Comparison of ENCODE assay signal across 26 cellular contexts in genomic region chr4:6230827-6231662, GRCh38. TPM values are rescaled to one million over a fixed set of nuclear protein-coding genes. Genes with fewer than 3 reads are reported as not detected.
"Had no signal": no experiment of that assay in that cellular context is flagged by ENCODE, and none has a peak within 500 bp of the region (broad histone marks: within the 10 kb centered on the region; RNA-seq: fewer than 3 reads in every experiment).

No MANE protein-coding gene starts in this region.

- H3K9ac ChIP-seq: neural progenitor cell had no signal

- ATAC-seq: activated naive CD8-positive, alpha-beta T cell treated with anti-CD3 and anti-CD28 coated beads, Interleukin-2, amount 50 U/mL, for 24 hours; body of pancreas; effector memory CD8-positive, alpha-beta T cell; naive thymus-derived CD8-positive, alpha-beta T cell; psoas muscle; stimulated activated effector memory CD8-positive, alpha-beta T cell treated with anti-CD3 and anti-CD28 coated beads, Interleukin-12 subunit alpha, Interleukin-12 subunit beta, amount 100 ng/mL, for 72 hours; T-helper 17 cell had no signal

- H3K27ac Mint-ChIP-seq: activated CD4-positive, alpha-beta memory T cell treated with anti-CD3 and anti-CD28 coated beads for 36 hours; activated naive CD8-positive, alpha-beta T cell treated with anti-CD3 and anti-CD28 coated beads, Interleukin-2, amount 50 U/mL, for 24 hours; effector memory CD8-positive, alpha-beta T cell; mesothelial cell of epicardium; neural progenitor cell; stimulated activated effector memory CD8-positive, alpha-beta T cell treated with anti-CD3 and anti-CD28 coated beads, Interleukin-12 subunit alpha, Interleukin-12 subunit beta, amount 100 ng/mL, for 72 hours; T-helper 17 cell had no signal

- H3K4me2 ChIP-seq: hepatocyte, neural progenitor cell had no signal

- H3K36me3 ChIP-seq: esophagus muscularis mucosa, left ventricle myocardium inferior, neural progenitor cell, right atrium auricular region had no signal

- H3K9me3 ChIP-seq: body of pancreas, esophagus muscularis mucosa, left ventricle myocardium inferior, psoas muscle, right atrium auricular region had no signal

- DNase-seq: activated CD4-positive, alpha-beta memory T cell treated with anti-CD3 and anti-CD28 coated beads for 36 hours; activated CD4-positive, alpha-beta T cell treated with anti-CD3 and anti-CD28 coated beads for 48 hours; activated effector memory CD4-positive, alpha-beta T cell treated with anti-CD3 and anti-CD28 coated beads, Interleukin-2, amount 50 U/mL, for 16 hours; activated naive CD4-positive, alpha-beta T cell treated with anti-CD3 and anti-CD28 coated beads, Interleukin-2, amount 50 U/mL, for 16 hours; activated naive CD8-positive, alpha-beta T cell treated with anti-CD3 and anti-CD28 coated beads, Interleukin-2, amount 50 U/mL, for 24 hours; activated T-cell treated with anti-CD3 and anti-CD28 coated beads for 4 hours; body of pancreas; central memory CD4-positive, alpha-beta T cell; effector memory CD8-positive, alpha-beta T cell; glutamatergic neuron; left ventricle myocardium inferior; mammary epithelial cell; naive thymus-derived CD8-positive, alpha-beta T cell; psoas muscle; small intestine; stimulated activated CD4-positive, alpha-beta T cell treated with anti-CD3 and anti-CD28 coated beads, Interleukin-2, amount 100 ng/mL, for 24 hours; SW 1271; T-helper 17 cell had no signal

- H3K9me3 Mint-ChIP-seq: activated CD4-positive, alpha-beta memory T cell treated with anti-CD3 and anti-CD28 coated beads for 36 hours; activated naive CD8-positive, alpha-beta T cell treated with anti-CD3 and anti-CD28 coated beads, Interleukin-2, amount 50 U/mL, for 24 hours; effector memory CD8-positive, alpha-beta T cell; mesothelial cell of epicardium; naive thymus-derived CD8-positive, alpha-beta T cell; neural progenitor cell; stimulated activated effector memory CD8-positive, alpha-beta T cell treated with anti-CD3 and anti-CD28 coated beads, Interleukin-12 subunit alpha, Interleukin-12 subunit beta, amount 100 ng/mL, for 72 hours had no signal

- H3K79me2 ChIP-seq: hepatocyte had no signal

- H3K4me1 ChIP-seq: body of pancreas, esophagus muscularis mucosa, left ventricle myocardium inferior, neural progenitor cell, psoas muscle, right atrium auricular region had no signal

- H2AFZ ChIP-seq: hepatocyte, neural progenitor cell had no signal

- H3K27ac ChIP-seq: body of pancreas, dorsolateral prefrontal cortex, esophagus muscularis mucosa, hepatocyte, left ventricle myocardium inferior, neural progenitor cell, psoas muscle, right atrium auricular region had no signal

- H3K4me3 ChIP-seq: body of pancreas, dorsolateral prefrontal cortex, esophagus muscularis mucosa, hepatocyte, left ventricle myocardium inferior, neural progenitor cell, psoas muscle, right atrium auricular region had no signal

- H3K36me3 Mint-ChIP-seq: activated CD4-positive, alpha-beta memory T cell treated with anti-CD3 and anti-CD28 coated beads for 36 hours; mesothelial cell of epicardium; naive thymus-derived CD8-positive, alpha-beta T cell; neural progenitor cell; stimulated activated effector memory CD8-positive, alpha-beta T cell treated with anti-CD3 and anti-CD28 coated beads, Interleukin-12 subunit alpha, Interleukin-12 subunit beta, amount 100 ng/mL, for 72 hours had no signal

- H3K4me3 Mint-ChIP-seq: activated CD4-positive, alpha-beta memory T cell treated with anti-CD3 and anti-CD28 coated beads for 36 hours; activated naive CD8-positive, alpha-beta T cell treated with anti-CD3 and anti-CD28 coated beads, Interleukin-2, amount 50 U/mL, for 24 hours; effector memory CD8-positive, alpha-beta T cell; mesothelial cell of epicardium; naive thymus-derived CD8-positive, alpha-beta T cell; neural progenitor cell; stimulated activated effector memory CD8-positive, alpha-beta T cell treated with anti-CD3 and anti-CD28 coated beads, Interleukin-12 subunit alpha, Interleukin-12 subunit beta, amount 100 ng/mL, for 72 hours; T-helper 17 cell had no signal

- H3K4me1 Mint-ChIP-seq: activated naive CD8-positive, alpha-beta T cell treated with anti-CD3 and anti-CD28 coated beads, Interleukin-2, amount 50 U/mL, for 24 hours; mesothelial cell of epicardium; naive thymus-derived CD8-positive, alpha-beta T cell; T-helper 17 cell had no signal

- H3K27me3 ChIP-seq: body of pancreas, dorsolateral prefrontal cortex, hepatocyte, neural progenitor cell, right atrium auricular region had no signal

RNA-seq across cellular contexts. Expression of gene JAKMIP1, which starts 30.7 kb away (rescaled TPM):
- total RNA-seq: hepatocyte, left ventricle myocardium inferior, mammary epithelial cell, mesothelial cell of epicardium, osteoblast, psoas muscle had no signal
- polyA plus RNA-seq: hepatocyte, mammary epithelial cell had no signal
